ENCODE assay signal across 10 cellular contexts in genomic region chr17:48910370-48910769, GRCh38. TPM values are rescaled to one million over a fixed set of nuclear protein-coding genes. Genes with fewer than 3 reads are reported as not detected.
A peak's percentile ranks its signal among the peaks of the same experiment; 100 is the strongest.
DNase-seq lines count a peak whose midpoint lies in the region; ATAC-seq and TF ChIP-seq lines count a peak whose summit lies in the region.
"Had no signal": no experiment of that assay in that cellular context is flagged by ENCODE, and none has a peak within 500 bp of the region (broad histone marks: within the 10 kb centered on the region; RNA-seq: fewer than 3 reads in every experiment).

No MANE protein-coding gene starts in this region.

- no peaks in the 10 kb centered on the region for H3K9me3 Mint-ChIP-seq in effector memory CD8-positive, alpha-beta T cell

- peaks cover 60% of the 10 kb centered on the region for H4K20me1 ChIP-seq in PC-9 (ENCODE audit: insufficient read depth)
- H4K20me1 ChIP-seq in osteoblast (ENCODE audit: insufficient read depth, low read length) = peaks cover 47% of the 10 kb centered on the region

- H3K79me2 ChIP-seq in PC-9 (ENCODE audit: low read depth) (peaks cover 68% of the 10 kb centered on the region), osteoblast (ENCODE audit: insufficient read depth, low read length) (peaks cover 75% of the 10 kb centered on the region)

- H3K27ac ChIP-seq in PC-9 (no peak overlapping the region), osteoblast (ENCODE audit: low read depth, low read length) (peak overlapping the region; percentile 46), vagina (no peak overlapping the region)

- peaks cover 49 to 59% of the 10 kb centered on the region in 2 donors for H3K4me1 Mint-ChIP-seq in effector memory CD8-positive, alpha-beta T cell (ENCODE audit: low read depth in 2 of 2)

- peaks cover 42% of the 10 kb centered on the region for H3F3A ChIP-seq in PC-9 (ENCODE audit: insufficient read depth, low read depth)

- H3K27ac Mint-ChIP-seq in effector memory CD8-positive, alpha-beta T cell = peak overlapping the region; percentile 94 to 96

- H2AFZ ChIP-seq in PC-9 (no peak overlapping the region), osteoblast (ENCODE audit: low read length) (no peak overlapping the region)

- intact Hi-C loops in PC-9 (cut with micrococcal nuclease; ENCODE audit: unreplicated experiment) = no loop called here
- intact Hi-C loops in vagina (cut with DNase I) = no loop called here

- no peak for DNase-seq in PC-9
- DNase-seq in effector memory CD8-positive, alpha-beta T cell = no peak
- no peak for DNase-seq in osteoblast (ENCODE audit: insufficient read length, low spot score, missing footprints)
- no peak for DNase-seq in vagina (ENCODE audit: extremely low spot score in 2 of 2)

- peaks cover 60% of the 10 kb centered on the region for H3K36me3 Mint-ChIP-seq in effector memory CD8-positive, alpha-beta T cell (ENCODE audit: insufficient read depth)

- H3K27me3 ChIP-seq in PC-9 (ENCODE audit: insufficient read depth, low read depth) (no peaks in the 10 kb centered on the region), osteoblast (ENCODE audit: insufficient read depth, low read length) (no peaks in the 10 kb centered on the region), vagina (no peaks in the 10 kb centered on the region)
- H3K27me3 ChIP-seq: adrenal gland had no signal

- peaks cover 36% of the 10 kb centered on the region for H3K36me3 ChIP-seq in PC-9 (ENCODE audit: low read depth)
- H3K36me3 ChIP-seq in osteoblast (ENCODE audit: insufficient read depth, low read length) = peaks cover 41% of the 10 kb centered on the region
- peaks cover 0 to 8% of the 10 kb centered on the region in 2 donors for H3K36me3 ChIP-seq in vagina

- H3K4me3 ChIP-seq in GM08714 (ENCODE audit: low read length) (peak overlapping the region; percentile 91), PC-9 (no peak overlapping the region), osteoblast (ENCODE audit: insufficient read depth, low read length) (peak overlapping the region; percentile 76), vagina (no peak overlapping the region)

- POLR2A ChIA-PET in PC-9 (lab: Charles Lee; ENCODE audit: unreplicated experiment) = no interaction called here

- no TSS peak for BruUV-seq in PC-9 (replicated peaks; lab: Mats Ljungman, UMichigan)

- peak overlapping the region; percentile 99 for H3K4me2 ChIP-seq in PC-9
- H3K4me2 ChIP-seq in osteoblast (ENCODE audit: insufficient read depth, low read length) = peak overlapping the region; percentile 89

- CTCF ChIA-PET in PC-9 (lab: Charles Lee) = no interaction called here

- no peak for TF ChIP-seq POLR2A in vagina (IDR thresholded peaks at IDR 0.05)

- H3K4me1 ChIP-seq in PC-9 (replicated peaks; ENCODE audit: insufficient read depth) (peaks cover 41% of the 10 kb centered on the region), osteoblast (ENCODE audit: insufficient read depth, low read length) (peaks cover 46% of the 10 kb centered on the region), vagina (peaks cover 48% of the 10 kb centered on the region)

- no peak for ATAC-seq in effector memory CD8-positive, alpha-beta T cell (replicated peaks)
- ATAC-seq in HG02938 (IDR thresholded peaks at IDR 0.05; ENCODE audit: unreplicated experiment) (no peak), HG03108 (IDR thresholded peaks at IDR 0.05; ENCODE audit: unreplicated experiment) (no peak), GM21447 (IDR thresholded peaks at IDR 0.05; ENCODE audit: unreplicated experiment) (no peak)

- no peaks in the 10 kb centered on the region for H3K9me2 ChIP-seq in PC-9 (ENCODE audit: insufficient read depth)

- H3K4me3 Mint-ChIP-seq in effector memory CD8-positive, alpha-beta T cell = peak overlapping the region; percentile 86 to 87

- no peaks in the 10 kb centered on the region for H3K27me3 Mint-ChIP-seq in effector memory CD8-positive, alpha-beta T cell

- H3K9me3 ChIP-seq in PC-9 (ENCODE audit: insufficient read depth, low read depth) (no peaks in the 10 kb centered on the region), osteoblast (ENCODE audit: low read depth, low read length) (no peaks in the 10 kb centered on the region), vagina (no peaks in the 10 kb centered on the region)
- H3K9me3 ChIP-seq: adrenal gland had no signal

- TF ChIP-seq CTCF in PC-9 (conservative IDR thresholded peaks at IDR 0.05) (no peak), osteoblast (IDR thresholded peaks at IDR 0.05; ENCODE audit: extremely low read depth, low read depth, low read length) (no peak), vagina (IDR thresholded peaks at IDR 0.05) (no peak)

RNA-seq across cellular contexts. Expression of gene UBE2Z, which starts 2.2 kb away (rescaled TPM):
- total RNA-seq in PC-9 (2021) (99.4 and 100.0 TPM in 2 replicates), osteoblast (91.3 and 98.8 TPM in 2 replicates), vagina (67.3 TPM)

RNA-seq across cellular contexts. Expression of gene ATP5MC1, which starts 17.8 kb away (rescaled TPM):
- 62.7 and 71.2 TPM in 2 replicates for total RNA-seq in PC-9 (2021)
- total RNA-seq in osteoblast = 17.4 and 21.7 TPM in 2 replicates
- 90.8 TPM for total RNA-seq in vagina

RNA-seq across cellular contexts. Expression of gene SNF8, which starts 34.3 kb away (rescaled TPM):
- 103 and 118 TPM in 2 replicates for total RNA-seq in PC-9 (2021)
- total RNA-seq in osteoblast = 63.7 and 72.5 TPM in 2 replicates
- total RNA-seq in vagina = 64.1 TPM

RNA-seq across cellular contexts. Expression of gene GIP, which starts 58.0 kb away (rescaled TPM):
- total RNA-seq in PC-9 (2021) (not detected in 2 replicates), osteoblast (not detected in 2 replicates), vagina (not detected)
- total RNA-seq: lung microvascular endothelial cell had no signal

Comparison
In these comparisons a context has a peak if more than half of its experiments do, and no peak if none do; other contexts are left out.
1. H3K4me3 ChIP-seq: peak in GM08714 (single experiment) and osteoblast (single experiment); none in PC-9 (single experiment) and vagina (0 of 2).